In the genomic region with DNA sequence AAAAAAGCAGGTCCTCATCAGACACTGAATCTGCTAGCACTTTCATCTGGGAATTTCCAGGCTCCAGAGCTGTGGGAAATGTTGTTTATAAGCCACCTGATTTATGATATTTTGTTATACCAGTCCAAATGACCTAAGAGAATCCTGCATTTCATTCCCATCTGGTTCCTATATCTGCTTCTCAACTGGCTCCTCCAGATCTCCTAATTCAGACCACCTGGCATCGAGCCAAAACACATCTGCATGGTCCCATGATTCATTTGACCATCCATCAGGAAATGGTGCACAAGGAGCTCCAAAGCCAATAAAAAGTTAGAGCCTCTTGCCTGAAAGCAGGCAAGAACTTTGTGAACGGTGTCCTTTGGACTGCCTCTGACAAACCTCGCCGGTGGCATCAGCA, we compare ENCODE assay signal across 22 cellular contexts.
A peak's percentile ranks its signal among the peaks of the same experiment; 100 is the strongest.
DNase-seq lines count a peak whose midpoint lies in the region; ATAC-seq, FAIRE-seq and TF ChIP-seq lines count a peak whose summit lies in the region.
"Had no signal": no experiment of that assay in that cellular context is flagged by ENCODE, and none has a peak within 500 bp of the region (broad histone marks: within the 10 kb centered on the region; RNA-seq: fewer than 3 reads in every experiment).

No MANE protein-coding gene starts in this region.

- FAIRE-seq in GM12892 (lab: Jason Lieb, UNC) = no peak
- FAIRE-seq: H1 had no signal

- TF ChIP-seq CTCF in AG10803 (conservative IDR thresholded peaks at IDR 0.05; ENCODE audit: low read length) (no peak), foreskin fibroblast (IDR thresholded peaks at IDR 0.05; ENCODE audit: low read depth, low read length) (no peak)

- no peak for ATAC-seq in GM19023 (IDR thresholded peaks at IDR 0.05; ENCODE audit: unreplicated experiment)

- TF ChIP-seq POLR2A in GM12892 (IDR thresholded peaks at IDR 0.05; ENCODE audit: low read depth, low read length) = no peak

- DNase-seq in AG10803 (ENCODE audit: low read depth) (peak; percentile 95), GM04504 (ENCODE audit: low read depth) (peak; percentile 89), amniotic epithelial cell (ENCODE audit: low read depth) (peak; percentile 7), foreskin fibroblast (peak; percentile 34 to 78), NCI-H446 (lab: John Stamatoyannopoulos, UW) (no peak), GM12892 (ENCODE audit: insufficient read length) (no peak), T-helper 2 cell (no peak)
- DNase-seq: activated naive CD4-positive, alpha-beta T cell treated with anti-CD3 and anti-CD28 coated beads, Interleukin-2, amount 10 ng/mL, durations not matched to agents 7 days and 5 days; activated T-cell treated with anti-CD3 and anti-CD28 coated beads, Interleukin-2, amount 50 U/mL, for 48 hours; CD8-positive, alpha-beta memory T cell; DMS53; KBM-7; NCI-H1694; NCI-H774; PC-9; SIG-M5; T-helper 1 cell had no signal

- H3K4me3 ChIP-seq in AG10803 (ENCODE audit: low read length) (no peak overlapping the region), foreskin fibroblast (ENCODE audit: low read depth in 1 of 2, low read length in 2 of 2) (no peak overlapping the region)
- H3K4me3 ChIP-seq: dorsolateral prefrontal cortex, lung, PC-9, suprapubic skin had no signal

Comparison
In these comparisons a context has a peak if more than half of its experiments do, and no peak if none do; other contexts are left out.
1. DNase-seq: peak in AG10803 (single experiment), GM04504 (single experiment), amniotic epithelial cell (single experiment) and foreskin fibroblast (2 of 2); none in NCI-H446 (0 of 2), GM12892 (single experiment) and T-helper 2 cell (0 of 5).